Comparison of ENCODE assay signal across 18 cellular contexts in the genomic region with DNA sequence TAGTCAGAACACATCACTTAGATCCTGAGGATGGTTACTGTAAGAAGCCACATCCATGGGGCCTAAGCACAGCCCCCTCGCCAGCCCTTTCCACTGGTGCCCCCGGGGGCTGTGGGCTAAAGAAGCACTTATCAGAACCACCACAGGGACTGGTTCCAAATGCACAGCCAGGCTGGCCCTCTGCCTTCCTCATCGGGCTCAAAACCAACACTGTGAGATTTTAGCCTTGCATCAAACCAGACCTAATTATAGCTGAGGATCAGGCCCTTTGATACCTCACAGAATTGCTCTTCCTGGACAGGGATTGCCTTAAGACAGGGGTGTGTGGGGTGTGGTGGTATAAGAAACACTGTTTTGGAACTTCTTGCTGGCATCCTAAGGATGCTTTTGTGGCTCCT. TPM values are rescaled to one million over a fixed set of nuclear protein-coding genes. Genes with fewer than 3 reads are reported as not detected.
DNase-seq lines count a peak whose midpoint lies in the region; ATAC-seq and TF ChIP-seq lines count a peak whose summit lies in the region.
"Had no signal": no experiment of that assay in that cellular context is flagged by ENCODE, and none has a peak within 500 bp of the region (broad histone marks: within the 10 kb centered on the region; RNA-seq: fewer than 3 reads in every experiment).

No MANE protein-coding gene starts in this region.

- no peak overlapping the region for H3K27ac ChIP-seq in BLaER1
- H3K27ac ChIP-seq in heart left ventricle: peak overlapping the region in 10 of 12 donors; percentile 4 to 74 (median 47)
- H3K27ac ChIP-seq in right cardiac atrium (ENCODE audit: low read length): peak overlapping the region; percentile 42
- H3K27ac ChIP-seq: HL-60, SJCRH30 had no signal

- TF ChIP-seq CTCF in heart left ventricle (IDR thresholded peaks at IDR 0.05) (no peak), omental fat pad (IDR thresholded peaks at IDR 0.05) (no peak)

- ATAC-seq in heart left ventricle (peak; percentile 67 to 79 (median 74)), right cardiac atrium (peak; percentile 18 to 32), GM18511 (IDR thresholded peaks at IDR 0.05; ENCODE audit: unreplicated experiment) (no peak), omental fat pad (ENCODE audit: low FRiP score) (no peak)
- ATAC-seq: SK-N-SH treated with all-trans-retinoic acid at 6 μM for 48 hours had no signal

- peaks cover 15% of the 10 kb centered on the region for H3K4me1 ChIP-seq in BLaER1
- peaks cover 0 to 24% (median 9%) of the 10 kb centered on the region in 12 donors for H3K4me1 ChIP-seq in heart left ventricle
- peaks cover 7% of the 10 kb centered on the region for H3K4me1 ChIP-seq in right cardiac atrium (ENCODE audit: control insufficient read depth, insufficient read depth, low read length)
- H3K4me1 ChIP-seq: SJCRH30 had no signal

- DNase-seq in cerebellar cortex (ENCODE audit: low spot score): peak; percentile 79
- no peak for DNase-seq in heart left ventricle
- DNase-seq in right cardiac atrium: peak in 1 of 3 donors; percentile 45
- no peak for DNase-seq in HPDE6-E6E7 (ENCODE audit: extremely low spot score)
- DNase-seq in omental fat pad (ENCODE audit: low spot score): no peak
- DNase-seq: CD4-positive, CD25-positive, alpha-beta regulatory T cell; DMS153; NCI-H1048; NCI-H1417; NCI-H1694; NCI-H2029 treated with DMSO at 0.1 percent for 48 hours; NCI-H2227 treated with DMSO at 0.1 percent for 48 hours; NCI-H526 treated with DMSO at 0.1 percent for 48 hours; SJCRH30 had no signal

- no peaks in the 10 kb centered on the region for H3K9me3 ChIP-seq in BLaER1
- H3K9me3 ChIP-seq in heart left ventricle: no peaks in the 10 kb centered on the region
- H3K9me3 ChIP-seq in right cardiac atrium (ENCODE audit: control insufficient read depth, low read length): no peaks in the 10 kb centered on the region
- H3K9me3 ChIP-seq: SJCRH30 had no signal

- no peak for TF ChIP-seq POLR2A in heart left ventricle (IDR thresholded peaks at IDR 0.05)

- intact Hi-C loops in heart left ventricle (cut with DNase I) (loop anchor here in 2 of 10 donors (2.0 to 10.0 kb wide), 3 partner anchors 65 to 385 kb away; a partner anchor contains a TSS), right cardiac atrium (cut with DNase I) (no loop called here)

- 33 to 50% (median 41%) methylated on average over 2 to 3 of the region's 3 CpGs for WGBS in heart left ventricle, 4 donors
- WGBS in right cardiac atrium: 49% methylated on average over 3 of the region's 3 CpGs

- H3K27me3 ChIP-seq in BLaER1: no peaks in the 10 kb centered on the region
- no peaks in the 10 kb centered on the region for H3K27me3 ChIP-seq in heart left ventricle
- H3K27me3 ChIP-seq in right cardiac atrium (ENCODE audit: control insufficient read depth, insufficient read depth): no peaks in the 10 kb centered on the region
- H3K27me3 ChIP-seq: SJCRH30 had no signal

- peak overlapping the region; percentile 14; the same call in 1 of the 2 replicates for H3K4me2 ChIP-seq in BLaER1

- H3K9ac ChIP-seq in BLaER1: no peak overlapping the region

- H3K4me3 ChIP-seq in BLaER1 (no peak overlapping the region), heart left ventricle (no peak overlapping the region), right cardiac atrium (ENCODE audit: low read length) (no peak overlapping the region)
- H3K4me3 ChIP-seq: SJCRH30 had no signal

- H3K36me3 ChIP-seq in BLaER1: peaks cover 23% of the 10 kb centered on the region
- H3K36me3 ChIP-seq in heart left ventricle: peaks cover 0 to 21% (median 10%) of the 10 kb centered on the region in 9 donors
- H3K36me3 ChIP-seq: SJCRH30 had no signal

- H4K20me1 ChIP-seq in BLaER1: no peaks in the 10 kb centered on the region

RNA-seq across cellular contexts. Expression of a gene that starts 23.7 kb away (rescaled TPM):
- total RNA-seq in heart left ventricle (10 to 100 TPM; 13.7 to 35.9 (median 24.9) TPM), right cardiac atrium (10 to 100 TPM; 25.8 to 47.6 (median 33.6) TPM), omental fat pad (10 to 100 TPM; 19.2 to 47.2 (median 36.3) TPM)
- polyA plus RNA-seq in heart left ventricle (10 to 100 TPM; 13.3 to 55.0 TPM), right cardiac atrium (16.2 TPM)

Comparison
In these comparisons a context has a peak if more than half of its experiments do, and no peak if none do; other contexts are left out.
1. ATAC-seq: peak in heart left ventricle (4 of 4) and right cardiac atrium (2 of 2); none in GM18511 (single experiment) and omental fat pad (single experiment).